ENCODE assay signal across 34 cellular contexts in the genomic region with DNA sequence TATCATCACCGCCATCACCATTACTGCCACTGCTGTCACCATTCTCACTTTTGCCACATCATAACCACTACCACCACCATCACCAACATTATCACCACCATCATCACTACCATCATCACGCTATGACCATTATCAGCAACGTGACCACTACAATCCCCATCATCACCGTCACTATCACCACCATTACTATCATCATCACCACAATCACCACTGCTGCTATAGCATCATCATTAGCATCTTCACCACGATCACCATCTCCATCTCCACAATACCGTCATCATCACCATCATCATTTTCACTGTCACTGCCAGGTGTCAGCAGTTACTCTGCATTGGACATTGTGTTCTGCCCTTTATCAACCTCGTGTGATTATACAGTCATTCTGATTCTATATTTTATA. TPM values are rescaled to one million over a fixed set of nuclear protein-coding genes. Genes with fewer than 3 reads are reported as not detected.
"Had no signal": no experiment of that assay in that cellular context is flagged by ENCODE, and none has a peak within 500 bp of the region (broad histone marks: within the 10 kb centered on the region; RNA-seq: fewer than 3 reads in every experiment).

No MANE protein-coding gene starts in this region.

- H3K27me3 ChIP-seq: body of pancreas, cardiac muscle cell, colonic mucosa, esophagus muscularis mucosa, gastrocnemius medialis had no signal

- H3K4me1 ChIP-seq: body of pancreas, colonic mucosa, foreskin keratinocyte, gastrocnemius medialis had no signal

- H3K36me3 ChIP-seq: cardiac muscle cell, colonic mucosa, esophagus muscularis mucosa, gastrocnemius medialis, WERI-Rb-1 had no signal

- H3K4me3 ChIP-seq: body of pancreas, cardiac muscle cell, colonic mucosa, esophagus muscularis mucosa, gastrocnemius medialis had no signal

- DNase-seq: activated B cell treated with CpG ODN at 0.5 μM for 24 hours; activated CD4-positive, alpha-beta T cell treated with anti-CD3 and anti-CD28 coated beads for 48 hours; activated CD4-positive, alpha-beta T cell treated with anti-CD3 and anti-CD28 coated beads, Interleukin-2, amount 50 U/mL, for 1 hour; activated CD4-positive, alpha-beta T cell treated with anti-CD3 and anti-CD28 coated beads, Interleukin-2, amount 50 U/mL, for 48 hours; activated CD8-positive, alpha-beta memory T cell treated with anti-CD3 and anti-CD28 coated beads for 24 hours; activated CD8-positive, alpha-beta T cell treated with anti-CD3 and anti-CD28 coated beads for 36 hours; activated effector memory CD4-positive, alpha-beta T cell treated with Interleukin-2 at 50 U/mL for 16 hours; activated gamma-delta T cell treated with Interleukin-2 at 50 U/mL for 16 hours; activated naive CD4-positive, alpha-beta T cell treated with anti-CD3 and anti-CD28 coated beads, Interleukin-2, amount 50 U/mL, for 16 hours; activated naive CD4-positive, alpha-beta T cell treated with Interleukin-2 at 50 U/mL for 16 hours; activated T-cell treated with anti-CD3 and anti-CD28 coated beads, Interleukin-2, amount 50 U/mL, for 4 hours; amniotic stem cell; aorta; body of pancreas; central memory CD4-positive, alpha-beta T cell; cerebellar nuclear complex; colonic mucosa; effector CD8-positive, alpha-beta T cell; erythroblast; foreskin keratinocyte; gastrocnemius medialis; glutamatergic neuron; T-helper 1 cell; T-helper 17 cell; T1000; WERI-Rb-1 had no signal

- H3K27me3 Mint-ChIP-seq: activated B cell treated with CpG ODN at 0.5 μM for 24 hours; activated CD8-positive, alpha-beta T cell treated with anti-CD3 and anti-CD28 coated beads for 36 hours; activated T-helper 17 cell treated with anti-CD3 and anti-CD28 coated beads, Interleukin-2, amount 50 U/mL, for 72 hours; T-helper 17 cell had no signal

- H3K36me3 Mint-ChIP-seq: activated naive CD8-positive, alpha-beta T cell had no signal

- H3K27ac ChIP-seq: body of pancreas, cardiac muscle cell, colonic mucosa, esophagus muscularis mucosa, foreskin keratinocyte, gastrocnemius medialis, WERI-Rb-1 had no signal

- ATAC-seq: activated CD4-positive, CD25-positive, alpha-beta regulatory T cell treated with anti-CD3 and anti-CD28 coated beads, Interleukin-2, amount 50 U/mL, for 24 hours; activated CD8-positive, alpha-beta T cell treated with anti-CD3 and anti-CD28 coated beads for 36 hours; activated T-cell treated with anti-CD3 and anti-CD28 coated beads, Interleukin-2, amount 50 U/mL, for 4 hours; activated T-helper 17 cell treated with anti-CD3 and anti-CD28 coated beads, Interleukin-2, amount 50 U/mL, for 72 hours; body of pancreas; foreskin keratinocyte; gastrocnemius medialis; T-helper 17 cell had no signal

- H3K27ac Mint-ChIP-seq: activated B cell treated with CpG ODN at 0.5 μM for 24 hours; activated CD8-positive, alpha-beta T cell treated with anti-CD3 and anti-CD28 coated beads for 36 hours; activated naive CD8-positive, alpha-beta T cell; activated T-helper 17 cell treated with anti-CD3 and anti-CD28 coated beads, Interleukin-2, amount 50 U/mL, for 72 hours; T-helper 17 cell; T-helper 2 cell treated with Interferon-gamma antibody and Interleukin-4, amounts not matched to agents 5 μg/mL and 100 μg/mL, for 36 hours had no signal

- H3K4me1 Mint-ChIP-seq: activated B cell treated with CpG ODN at 0.5 μM for 24 hours; activated T-helper 17 cell treated with anti-CD3 and anti-CD28 coated beads, Interleukin-2, amount 50 U/mL, for 72 hours; T-helper 17 cell had no signal

- H3K9me3 Mint-ChIP-seq: activated B cell treated with CpG ODN at 0.5 μM for 24 hours; activated CD8-positive, alpha-beta T cell treated with anti-CD3 and anti-CD28 coated beads for 36 hours; activated T-cell treated with anti-CD3 and anti-CD28 coated beads, Interleukin-2, amount 50 U/mL, for 4 hours; activated T-helper 17 cell treated with anti-CD3 and anti-CD28 coated beads, Interleukin-2, amount 50 U/mL, for 72 hours; T-helper 2 cell treated with Interferon-gamma antibody and Interleukin-4, amounts not matched to agents 5 μg/mL and 100 μg/mL, for 36 hours had no signal

- H3K9me3 ChIP-seq: body of pancreas, colonic mucosa, esophagus muscularis mucosa, gastrocnemius medialis had no signal

- H3K4me3 Mint-ChIP-seq: activated B cell treated with CpG ODN at 0.5 μM for 24 hours; activated CD8-positive, alpha-beta T cell treated with anti-CD3 and anti-CD28 coated beads for 36 hours; activated naive CD8-positive, alpha-beta T cell; activated T-cell treated with anti-CD3 and anti-CD28 coated beads, Interleukin-2, amount 50 U/mL, for 4 hours; activated T-helper 17 cell treated with anti-CD3 and anti-CD28 coated beads, Interleukin-2, amount 50 U/mL, for 72 hours; T-helper 17 cell; T-helper 2 cell treated with Interferon-gamma antibody and Interleukin-4, amounts not matched to agents 5 μg/mL and 100 μg/mL, for 36 hours had no signal

RNA-seq across cellular contexts. Expression of a gene that starts 19.0 kb away (rescaled TPM):
- total RNA-seq: activated B cell treated with CpG ODN at 0.5 μM for 24 hours; activated CD8-positive, alpha-beta T cell treated with anti-CD3 and anti-CD28 coated beads for 36 hours; activated T-cell treated with anti-CD3 and anti-CD28 coated beads, Interleukin-2, amount 50 U/mL, for 4 hours; activated T-helper 17 cell treated with anti-CD3 and anti-CD28 coated beads, Interleukin-2, amount 50 U/mL, for 72 hours; aorta; body of pancreas; cardiac muscle cell; colonic mucosa; dermis microvascular lymphatic vessel endothelial cell; esophagus muscularis mucosa; foreskin keratinocyte; gastrocnemius medialis; T-helper 17 cell had no signal
- polyA plus RNA-seq: adipose tissue, aorta, cardiac muscle cell, foreskin keratinocyte had no signal

RNA-seq across cellular contexts. Expression of a gene that starts 32.1 kb away (rescaled TPM):
- total RNA-seq: activated B cell treated with CpG ODN at 0.5 μM for 24 hours; activated T-helper 17 cell treated with anti-CD3 and anti-CD28 coated beads, Interleukin-2, amount 50 U/mL, for 72 hours had no signal
